1 cellular context compared by ENCODE assay signal in the genomic region with DNA sequence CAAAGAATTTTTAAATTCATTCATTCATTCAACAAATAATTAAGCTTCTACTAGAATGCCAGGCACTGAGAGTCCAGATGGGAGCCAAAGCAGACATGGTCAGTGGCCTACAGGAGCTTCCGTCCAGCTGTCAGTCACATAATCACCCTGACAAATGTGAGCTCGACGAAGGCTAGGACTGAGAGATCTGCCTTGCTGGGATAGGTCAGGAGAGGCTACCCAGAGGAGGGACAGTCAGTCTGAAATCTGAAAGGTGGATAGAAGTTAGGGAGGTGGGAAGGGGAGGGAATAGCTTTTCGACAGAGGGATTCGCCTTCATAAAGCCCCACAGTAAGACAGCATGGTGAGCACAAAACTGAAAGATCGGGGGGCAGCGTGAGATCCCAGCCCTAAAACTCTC.
TF ChIP-seq lines count a peak whose summit lies in the region.

No MANE protein-coding gene starts in this region.

TF ChIP-seq in SK-N-SH treated with all-trans-retinoic acid at 6 μM for 48 hours, 23 proteins besides CTCF, POLR2A, EP300 and RAD21 (continued from another document):
- TF ChIP-seq, protein P1, sequence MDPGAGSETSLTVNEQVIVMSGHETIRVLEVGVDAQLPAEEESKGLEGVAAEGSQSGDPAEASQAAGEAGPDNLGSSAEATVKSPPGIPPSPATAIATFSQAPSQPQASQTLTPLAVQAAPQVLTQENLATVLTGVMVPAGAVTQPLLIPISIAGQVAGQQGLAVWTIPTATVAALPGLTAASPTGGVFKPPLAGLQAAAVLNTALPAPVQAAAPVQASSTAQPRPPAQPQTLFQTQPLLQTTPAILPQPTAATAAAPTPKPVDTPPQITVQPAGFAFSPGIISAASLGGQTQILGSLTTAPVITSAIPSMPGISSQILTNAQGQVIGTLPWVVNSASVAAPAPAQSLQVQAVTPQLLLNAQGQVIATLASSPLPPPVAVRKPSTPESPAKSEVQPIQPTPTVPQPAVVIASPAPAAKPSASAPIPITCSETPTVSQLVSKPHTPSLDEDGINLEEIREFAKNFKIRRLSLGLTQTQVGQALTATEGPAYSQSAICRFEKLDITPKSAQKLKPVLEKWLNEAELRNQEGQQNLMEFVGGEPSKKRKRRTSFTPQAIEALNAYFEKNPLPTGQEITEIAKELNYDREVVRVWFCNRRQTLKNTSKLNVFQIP (CRISPR knock-in tag; IDR thresholded peaks at IDR 0.05; ENCODE audit: borderline replicate concordance, low read depth), result no peak
- TF ChIP-seq ZNF70 (CRISPR knock-in tag; IDR thresholded peaks at IDR 0.05), result no peak
- TF ChIP-seq, protein P2, sequence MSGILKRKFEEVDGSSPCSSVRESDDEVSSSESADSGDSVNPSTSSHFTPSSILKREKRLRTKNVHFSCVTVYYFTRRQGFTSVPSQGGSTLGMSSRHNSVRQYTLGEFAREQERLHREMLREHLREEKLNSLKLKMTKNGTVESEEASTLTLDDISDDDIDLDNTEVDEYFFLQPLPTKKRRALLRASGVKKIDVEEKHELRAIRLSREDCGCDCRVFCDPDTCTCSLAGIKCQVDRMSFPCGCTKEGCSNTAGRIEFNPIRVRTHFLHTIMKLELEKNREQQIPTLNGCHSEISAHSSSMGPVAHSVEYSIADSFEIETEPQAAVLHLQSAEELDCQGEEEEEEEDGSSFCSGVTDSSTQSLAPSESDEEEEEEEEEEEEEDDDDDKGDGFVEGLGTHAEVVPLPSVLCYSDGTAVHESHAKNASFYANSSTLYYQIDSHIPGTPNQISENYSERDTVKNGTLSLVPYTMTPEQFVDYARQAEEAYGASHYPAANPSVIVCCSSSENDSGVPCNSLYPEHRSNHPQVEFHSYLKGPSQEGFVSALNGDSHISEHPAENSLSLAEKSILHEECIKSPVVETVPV (CRISPR knock-in tag; IDR thresholded peaks at IDR 0.05), result no peak
- no peak for TF ChIP-seq OSR1 (CRISPR knock-in tag; IDR thresholded peaks at IDR 0.05)
- TF ChIP-seq ZNF8 (CRISPR knock-in tag; IDR thresholded peaks at IDR 0.05), result no peak
- no peak for TF ChIP-seq TOX (CRISPR knock-in tag; IDR thresholded peaks at IDR 0.05; ENCODE audit: borderline replicate concordance)
- TF ChIP-seq ISL1 (CRISPR knock-in tag; IDR thresholded peaks at IDR 0.05), result no peak
- TF ChIP-seq ZFP3 (CRISPR knock-in tag; IDR thresholded peaks at IDR 0.05), result no peak
- TF ChIP-seq ESRRG (CRISPR knock-in tag; IDR thresholded peaks at IDR 0.05), result no peak
